ENCODE assay signal across 1 cellular context in the genomic region with DNA sequence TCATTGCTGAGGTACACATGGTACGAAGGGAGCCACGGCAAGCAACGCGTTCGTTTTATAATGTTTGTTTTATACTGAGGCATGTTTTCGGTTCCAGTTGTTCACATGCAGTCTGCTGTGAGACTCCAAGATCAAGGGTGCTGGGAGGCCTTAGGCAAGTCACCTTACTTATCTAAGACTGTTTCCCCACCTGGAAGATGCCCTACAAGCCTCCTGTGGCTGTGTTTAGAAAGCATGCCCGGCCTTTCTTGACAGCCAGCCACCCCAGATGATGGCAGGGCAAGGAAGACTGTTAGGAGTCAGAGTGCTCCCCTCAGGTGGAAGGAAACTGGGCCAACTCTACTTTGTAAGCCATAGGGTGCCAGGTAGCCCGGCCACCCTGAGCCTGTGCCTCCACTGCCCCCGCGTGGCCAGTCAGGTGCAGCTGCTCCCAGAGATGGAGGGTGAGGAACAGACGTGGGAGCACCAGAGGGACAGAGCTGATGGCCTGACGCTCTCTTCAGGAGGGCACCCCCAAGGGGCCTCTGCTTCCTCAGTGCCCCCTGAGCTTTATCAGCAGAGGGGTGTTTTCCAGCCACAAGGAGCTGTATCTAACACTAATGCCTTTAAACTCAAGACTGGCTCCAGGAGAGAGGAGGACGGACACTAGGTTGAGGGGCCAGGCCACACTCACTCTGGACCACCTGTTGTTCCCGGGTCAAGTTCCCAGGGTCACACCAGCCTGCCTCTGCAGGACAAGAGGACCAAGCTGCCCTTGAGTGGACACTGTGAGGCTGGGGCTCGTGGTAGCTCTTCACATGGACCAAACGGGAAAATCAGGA.
TF ChIP-seq lines count a peak whose summit lies in the region.

No MANE protein-coding gene starts in this region.

TF ChIP-seq in H1, 55 proteins besides CTCF, POLR2A, EP300 and RAD21:
- TF ChIP-seq MAFK (IDR thresholded peaks at IDR 0.05; ENCODE audit: low read depth, low read length) (no peak), GABPA (IDR thresholded peaks at IDR 0.05; ENCODE audit: borderline replicate concordance, insufficient read depth, low read length) (peak; percentile 66; the same call in 1 of the 2 replicates), SIN3A (conservative IDR thresholded peaks at IDR 0.05 in 1 of 2, IDR thresholded peaks at IDR 0.05 in 1 of 2; ENCODE audit: low read depth in 1 of 2, low read length in 2 of 2) (no peak)
- TF ChIP-seq, protein P1, sequence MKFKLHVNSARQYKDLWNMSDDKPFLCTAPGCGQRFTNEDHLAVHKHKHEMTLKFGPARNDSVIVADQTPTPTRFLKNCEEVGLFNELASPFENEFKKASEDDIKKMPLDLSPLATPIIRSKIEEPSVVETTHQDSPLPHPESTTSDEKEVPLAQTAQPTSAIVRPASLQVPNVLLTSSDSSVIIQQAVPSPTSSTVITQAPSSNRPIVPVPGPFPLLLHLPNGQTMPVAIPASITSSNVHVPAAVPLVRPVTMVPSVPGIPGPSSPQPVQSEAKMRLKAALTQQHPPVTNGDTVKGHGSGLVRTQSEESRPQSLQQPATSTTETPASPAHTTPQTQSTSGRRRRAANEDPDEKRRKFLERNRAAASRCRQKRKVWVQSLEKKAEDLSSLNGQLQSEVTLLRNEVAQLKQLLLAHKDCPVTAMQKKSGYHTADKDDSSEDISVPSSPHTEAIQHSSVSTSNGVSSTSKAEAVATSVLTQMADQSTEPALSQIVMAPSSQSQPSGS (IDR thresholded peaks at IDR 0.05; ENCODE audit: low read length), result peak; percentile 44; the same call in 1 of the 2 replicates
- TF ChIP-seq, protein P2, sequence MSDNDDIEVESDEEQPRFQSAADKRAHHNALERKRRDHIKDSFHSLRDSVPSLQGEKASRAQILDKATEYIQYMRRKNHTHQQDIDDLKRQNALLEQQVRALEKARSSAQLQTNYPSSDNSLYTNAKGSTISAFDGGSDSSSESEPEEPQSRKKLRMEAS (IDR thresholded peaks at IDR 0.05), result peak; percentile 28; the same call in 1 of the 2 replicates
